In the genomic region with DNA sequence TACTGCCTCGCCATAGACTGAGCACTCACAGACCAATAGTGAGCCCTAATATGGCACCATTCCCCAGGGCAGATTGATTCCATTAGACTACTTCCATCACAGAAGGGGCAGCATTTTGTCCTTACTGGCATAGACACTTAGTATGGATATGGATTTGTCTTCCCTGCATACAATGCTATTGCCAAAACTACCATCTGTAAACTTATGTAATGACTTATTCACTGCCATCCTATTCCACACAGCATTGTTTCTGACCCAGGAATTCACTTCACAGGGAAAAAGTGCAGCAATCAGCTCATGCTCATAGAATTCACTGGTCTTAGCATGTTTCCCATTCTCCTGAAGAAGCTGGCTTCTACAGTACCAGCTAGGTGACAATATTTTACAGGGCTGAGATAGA, we compare ENCODE assay signal across 18 cellular contexts.
DNase-seq lines count a peak whose midpoint lies in the region; ATAC-seq and TF ChIP-seq lines count a peak whose summit lies in the region.
"Had no signal": no experiment of that assay in that cellular context is flagged by ENCODE, and none has a peak within 500 bp of the region (broad histone marks: within the 10 kb centered on the region; RNA-seq: fewer than 3 reads in every experiment).

No MANE protein-coding gene starts in this region.

- TF ChIP-seq EP300 in esophagus muscularis mucosa (IDR thresholded peaks at IDR 0.05): no peak

- no peak overlapping the region for H3K18ac ChIP-seq in mesenchymal stem cell (ENCODE audit: low read depth in 1 of 2, low read length in 2 of 2)

- H3K9ac ChIP-seq in mesenchymal stem cell (ENCODE audit: low read length): peak overlapping the region; percentile 60
- H3K9ac ChIP-seq: BLaER1 had no signal

- H2BK12ac ChIP-seq in mesenchymal stem cell (ENCODE audit: low read length in 2 of 2): no peak overlapping the region

- H2BK120ac ChIP-seq in mesenchymal stem cell (ENCODE audit: low read depth, low read length): no peak overlapping the region

- no peak for ATAC-seq in GM19328 (IDR thresholded peaks at IDR 0.05; ENCODE audit: unreplicated experiment)
- ATAC-seq: CD8-positive, alpha-beta T cell; GM12878 had no signal

- no peaks in the 10 kb centered on the region for H3K9me3 ChIP-seq in mesenchymal stem cell (ENCODE audit: control insufficient read depth, low read length)
- H3K9me3 ChIP-seq in tibial artery: no peaks in the 10 kb centered on the region
- no peaks in the 10 kb centered on the region for H3K9me3 ChIP-seq in esophagus muscularis mucosa
- H3K9me3 ChIP-seq: BLaER1, Caco-2, HAP-1 had no signal

- no peak overlapping the region for H3K27ac ChIP-seq in mesenchymal stem cell (ENCODE audit: low read length, poor library complexity, severe bottlenecking)
- H3K27ac ChIP-seq in tibial artery: peak overlapping the region; percentile 37 to 45
- no peak overlapping the region for H3K27ac ChIP-seq in esophagus muscularis mucosa (replicated peaks in 1 of 4)
- H3K27ac ChIP-seq: BLaER1, C4-2B had no signal

- no peak overlapping the region for H4K91ac ChIP-seq in mesenchymal stem cell (ENCODE audit: low read length)

- H3K4me2 ChIP-seq in mesenchymal stem cell (ENCODE audit: low read length, poor library complexity, severe bottlenecking): no peak overlapping the region
- H3K4me2 ChIP-seq: BLaER1 had no signal

- no peak overlapping the region for H2BK15ac ChIP-seq in mesenchymal stem cell (ENCODE audit: low read depth, poor library complexity, severe bottlenecking)

- H2AFZ ChIP-seq in mesenchymal stem cell (ENCODE audit: low read depth, low read length): no peak overlapping the region

- H3K14ac ChIP-seq in mesenchymal stem cell (ENCODE audit: low read length in 2 of 2): no peak overlapping the region

- no peak overlapping the region for H4K8ac ChIP-seq in mesenchymal stem cell (ENCODE audit: low read length)

- WGBS in mesenchymal stem cell: 100% methylated on average over 1 of the region's 1 CpG
- 100% methylated on average over 1 of the region's 1 CpG for WGBS in esophagus muscularis mucosa

- H3K36me3 ChIP-seq in mesenchymal stem cell (ENCODE audit: control insufficient read depth in 1 of 2, insufficient read depth in 2 of 2, low read depth in 1 of 2, low read length in 2 of 2) (no peaks in the 10 kb centered on the region), tibial artery (no peaks in the 10 kb centered on the region), esophagus muscularis mucosa (no peaks in the 10 kb centered on the region)
- H3K36me3 ChIP-seq: BLaER1, HAP-1 had no signal

- DNase-seq in G401 (ENCODE audit: low spot score) (peak; percentile 80), cerebellar cortex (ENCODE audit: low spot score) (peak; percentile 76), mesenchymal stem cell (no peak), tibial artery (no peak), esophagus muscularis mucosa (ENCODE audit: extremely low spot score) (no peak), 8988T (no peak)
- DNase-seq: Caco-2; CD4-positive, CD25-positive, alpha-beta regulatory T cell; CD8-positive, alpha-beta T cell; DMS153; DND-41; GDM1; GOT3 had no signal

- intact Hi-C loops in tibial artery (cut with DNase I; ENCODE audit: low total_unique reads) (no loop called here), esophagus muscularis mucosa (cut with DNase I) (no loop called here)

- H2AK5ac ChIP-seq in mesenchymal stem cell (ENCODE audit: low read length, severe bottlenecking): no peak overlapping the region

- H3K79me1 ChIP-seq in mesenchymal stem cell (replicated peaks; ENCODE audit: low read length, poor library complexity, severe bottlenecking): no peaks in the 10 kb centered on the region

- no peak overlapping the region for H2BK5ac ChIP-seq in mesenchymal stem cell (ENCODE audit: low read depth, low read length, poor library complexity, severe bottlenecking)

- H3K4me3 ChIP-seq in mesenchymal stem cell (ENCODE audit: insufficient read depth in 1 of 2, low read depth in 1 of 2, low read length in 2 of 2): peak overlapping the region in 1 of 2 experiments; percentile 39
- no peak overlapping the region for H3K4me3 ChIP-seq in tibial artery
- no peak overlapping the region for H3K4me3 ChIP-seq in esophagus muscularis mucosa
- H3K4me3 ChIP-seq: BLaER1, GM12878, HAP-1 had no signal

- H3K4me1 ChIP-seq in mesenchymal stem cell (ENCODE audit: control insufficient read depth, insufficient read depth, low read depth, low read length) (no peaks in the 10 kb centered on the region), tibial artery (peaks cover 0 to 43% (median 9%) of the 10 kb centered on the region in 4 donors), esophagus muscularis mucosa (no peaks in the 10 kb centered on the region)
- H3K4me1 ChIP-seq: BLaER1, Caco-2, HAP-1 had no signal

- TF ChIP-seq POLR2A in esophagus muscularis mucosa (IDR thresholded peaks at IDR 0.05; ENCODE audit: low read depth): no peak

- TF ChIP-seq CTCF in tibial artery (IDR thresholded peaks at IDR 0.05) (no peak), esophagus muscularis mucosa (IDR thresholded peaks at IDR 0.05) (no peak)

- H3K23ac ChIP-seq in mesenchymal stem cell (ENCODE audit: low read length in 2 of 2): no peak overlapping the region

- H3K4ac ChIP-seq in mesenchymal stem cell (ENCODE audit: low read depth in 1 of 2, low read length in 2 of 2): no peak overlapping the region

- H3K27me3 ChIP-seq in mesenchymal stem cell (ENCODE audit: control insufficient read depth in 1 of 2, insufficient read depth in 1 of 2, low read length in 2 of 2) (no peaks in the 10 kb centered on the region), tibial artery (no peaks in the 10 kb centered on the region), esophagus muscularis mucosa (no peaks in the 10 kb centered on the region)
- H3K27me3 ChIP-seq: BLaER1 had no signal

- in situ Hi-C loops in G401 (cut with HindIII; ENCODE audit: low sequenced_read_pairs): no loop called here

Comparison
In these comparisons a context has a peak if more than half of its experiments do, and no peak if none do; other contexts are left out.
1. DNase-seq: peak in G401 (single experiment) and cerebellar cortex (single experiment); none in mesenchymal stem cell (single experiment), tibial artery (0 of 2), esophagus muscularis mucosa (single experiment) and 8988T (single experiment).
2. H3K27ac ChIP-seq: peak in tibial artery (2 of 2); none in mesenchymal stem cell (single experiment) and esophagus muscularis mucosa (0 of 4).